In genomic region chr7:102287465-102288146, GRCh38 we compare ENCODE assay signal across 8 cellular contexts. TPM values are rescaled to one million over a fixed set of nuclear protein-coding genes. Genes with fewer than 3 reads are reported as not detected.
DNase-seq lines count a peak whose midpoint lies in the region; ATAC-seq, FAIRE-seq and TF ChIP-seq lines count a peak whose summit lies in the region.

No MANE protein-coding gene starts in this region.

- no peaks in the 10 kb centered on the region for H3K9me3 Mint-ChIP-seq in stimulated activated memory B cell treated with anti-CD40 and anti-IgM and Interleukin-4, amounts not matched to agents 10 μg/mL and 1 μg/mL and 100 μg/mL, for 72 hours

- H3K4me3 ChIP-seq in body of pancreas (peak overlapping the region; percentile 74 to 80), keratinocyte (ENCODE audit: control insufficient read depth in 2 of 3, extremely low read depth in 1 of 3, insufficient read depth in 2 of 3, low read depth in 1 of 3, low read length in 3 of 3) (peak overlapping the region; percentile 54 to 63 (median 59))

- H3K36me3 ChIP-seq in body of pancreas (replicated peaks in 1 of 2; ENCODE audit: insufficient read depth in 1 of 2, low read depth in 2 of 2) (no peaks in the 10 kb centered on the region), keratinocyte (ENCODE audit: control insufficient read depth in 2 of 2, extremely low read depth in 1 of 2, insufficient read depth in 2 of 2, low read length in 2 of 2) (no peaks in the 10 kb centered on the region)

- peak overlapping the region; percentile 30 for H2AFZ ChIP-seq in keratinocyte (ENCODE audit: control insufficient read depth, low read length)

- no peaks in the 10 kb centered on the region for H4K20me1 ChIP-seq in keratinocyte (ENCODE audit: control insufficient read depth, extremely low read depth, insufficient read depth, low read length)

- H3K9ac ChIP-seq in keratinocyte (ENCODE audit: control insufficient read depth, extremely low read depth, insufficient read depth, low read length), result no peak overlapping the region

- WGBS in body of pancreas, 2 donors, result 0 to 1% methylated on average over 1 to 36 of the region's 37 CpGs

- DNase-seq in AG08396 (ENCODE audit: low spot score) (peak; percentile 59), NCI-H526 treated with DMSO at 0.1 percent for 48 hours (lab: John Stamatoyannopoulos, UW) (peak; percentile 57), body of pancreas (peak; percentile 39 to 61 (median 46)), keratinocyte (ENCODE audit: low read depth, low spot score) (no peak)

- H3K9me1 ChIP-seq in keratinocyte (ENCODE audit: control insufficient read depth, extremely low read depth, insufficient read depth, low read length), result no peaks in the 10 kb centered on the region

- TF ChIP-seq CTCF in body of pancreas (IDR thresholded peaks at IDR 0.05), result no peak
- no peak for TF ChIP-seq CTCF in keratinocyte (optimal IDR thresholded peaks at IDR 0.05 in 1 of 3, IDR thresholded peaks at IDR 0.05 in 1 of 3, conservative IDR thresholded peaks at IDR 0.05 in 1 of 3; ENCODE audit: extremely low read depth in 1 of 3, insufficient read depth in 2 of 3, low read length in 3 of 3)

- dilution Hi-C loops in keratinocyte (cut with MboI; ENCODE audit: extremely low pct_ligation_motif_present, low sequenced_read_pairs), result no loop called here

- H3K4me1 ChIP-seq in body of pancreas (peaks cover 25% of the 10 kb centered on the region), keratinocyte (ENCODE audit: control insufficient read depth, extremely low read depth, insufficient read depth, low read length) (peaks cover 3% of the 10 kb centered on the region)

- H3K27ac Mint-ChIP-seq in stimulated activated memory B cell treated with anti-CD40 and anti-IgM and Interleukin-4, amounts not matched to agents 10 μg/mL and 1 μg/mL and 100 μg/mL, for 72 hours, result peak overlapping the region; percentile 80

- H3K27me3 Mint-ChIP-seq in stimulated activated memory B cell treated with anti-CD40 and anti-IgM and Interleukin-4, amounts not matched to agents 10 μg/mL and 1 μg/mL and 100 μg/mL, for 72 hours, result no peaks in the 10 kb centered on the region

- peaks cover 75% of the 10 kb centered on the region for H3K4me1 Mint-ChIP-seq in stimulated activated memory B cell treated with anti-CD40 and anti-IgM and Interleukin-4, amounts not matched to agents 10 μg/mL and 1 μg/mL and 100 μg/mL, for 72 hours

- H3K27me3 ChIP-seq in body of pancreas (no peaks in the 10 kb centered on the region), keratinocyte (ENCODE audit: control insufficient read depth, extremely low read depth, insufficient read depth, low read length) (peaks cover 17% of the 10 kb centered on the region)

- no peak for TF ChIP-seq POLR2A in body of pancreas (IDR thresholded peaks at IDR 0.05)

- H3K4me3 Mint-ChIP-seq in stimulated activated memory B cell treated with anti-CD40 and anti-IgM and Interleukin-4, amounts not matched to agents 10 μg/mL and 1 μg/mL and 100 μg/mL, for 72 hours, result peak overlapping the region; percentile 74

- H3K9me3 ChIP-seq in body of pancreas (no peaks in the 10 kb centered on the region), keratinocyte (ENCODE audit: control insufficient read depth, low read depth, low read length) (no peaks in the 10 kb centered on the region)

- H3K4me2 ChIP-seq in keratinocyte (ENCODE audit: control insufficient read depth, extremely low read depth, insufficient read depth, low read depth, low read length), result peak overlapping the region; percentile 88

- intact Hi-C loops in body of pancreas (cut with DNase I), result no loop called here

- no peaks in the 10 kb centered on the region for H3K36me3 Mint-ChIP-seq in stimulated activated memory B cell treated with anti-CD40 and anti-IgM and Interleukin-4, amounts not matched to agents 10 μg/mL and 1 μg/mL and 100 μg/mL, for 72 hours

- ATAC-seq in GM18498 (IDR thresholded peaks at IDR 0.05; ENCODE audit: unreplicated experiment) (peak; percentile 29), body of pancreas (peak; percentile 46), GM21381 (IDR thresholded peaks at IDR 0.05; ENCODE audit: unreplicated experiment) (no peak), GM21360 (IDR thresholded peaks at IDR 0.05; ENCODE audit: unreplicated experiment) (no peak)
- peak; percentile 55 for ATAC-seq in stimulated activated memory B cell treated with anti-CD40 and anti-IgM and Interleukin-4, amounts not matched to agents 10 μg/mL and 1 μg/mL and 100 μg/mL, for 72 hours

- H3K79me2 ChIP-seq in keratinocyte (ENCODE audit: control insufficient read depth, insufficient read depth, low read length), result no peaks in the 10 kb centered on the region

- no peak for FAIRE-seq in keratinocyte (lab: Jason Lieb, UNC)

- H3K27ac ChIP-seq in body of pancreas (peak overlapping the region in 2 of 4 donors; percentile 34 to 56), keratinocyte (ENCODE audit: control insufficient read depth, insufficient read depth, low read length) (no peak overlapping the region)

RNA-seq across cellular contexts. Expression of gene SH2B2, which starts 0.9 kb away (rescaled TPM):
- 1 to 10 TPM; 1.0 to 6.3 TPM for total RNA-seq in body of pancreas
- 0.26 to 0.64 TPM (median 0.59 TPM) in 3 replicates for polyA plus RNA-seq in keratinocyte
- 0.75 TPM for polyA plus RNA-seq in keratinocyte (2011; ENCODE audit: low read depth)
- 0.40 and 1.4 TPM in 2 replicates for polyA plus RNA-seq in keratinocyte (2011; cell fraction: cytosol; rRNA removed)
- 0.82 and 2.1 TPM in 2 replicates for polyA plus RNA-seq in keratinocyte (2011; cell fraction: nucleus; rRNA removed)
- polyA plus RNA-seq in keratinocyte (2012; ENCODE audit: low replicate concordance), result 0.50 and 0.83 TPM in 2 replicates
- polyA minus RNA-seq in keratinocyte, result 0.16 to 0.36 TPM (median 0.36 TPM) in 3 replicates
- polyA minus RNA-seq in keratinocyte (2011; cell fraction: cytosol; rRNA and poly(A)+ RNA removed), result 6.7 TPM
- polyA minus RNA-seq in keratinocyte (2011; cell fraction: nucleus; rRNA and poly(A)+ RNA removed), result 0.47 and 0.63 TPM in 2 replicates

Comparison
In these comparisons a context has a peak if more than half of its experiments do, and no peak if none do; other contexts are left out.
1. ATAC-seq: peak in GM18498 (single experiment), body of pancreas (single experiment) and stimulated activated memory B cell treated with anti-CD40 and anti-IgM and Interleukin-4, amounts not matched to agents 10 μg/mL and 1 μg/mL and 100 μg/mL, for 72 hours (single experiment); none in GM21381 (single experiment) and GM21360 (single experiment).